In the genomic region with DNA sequence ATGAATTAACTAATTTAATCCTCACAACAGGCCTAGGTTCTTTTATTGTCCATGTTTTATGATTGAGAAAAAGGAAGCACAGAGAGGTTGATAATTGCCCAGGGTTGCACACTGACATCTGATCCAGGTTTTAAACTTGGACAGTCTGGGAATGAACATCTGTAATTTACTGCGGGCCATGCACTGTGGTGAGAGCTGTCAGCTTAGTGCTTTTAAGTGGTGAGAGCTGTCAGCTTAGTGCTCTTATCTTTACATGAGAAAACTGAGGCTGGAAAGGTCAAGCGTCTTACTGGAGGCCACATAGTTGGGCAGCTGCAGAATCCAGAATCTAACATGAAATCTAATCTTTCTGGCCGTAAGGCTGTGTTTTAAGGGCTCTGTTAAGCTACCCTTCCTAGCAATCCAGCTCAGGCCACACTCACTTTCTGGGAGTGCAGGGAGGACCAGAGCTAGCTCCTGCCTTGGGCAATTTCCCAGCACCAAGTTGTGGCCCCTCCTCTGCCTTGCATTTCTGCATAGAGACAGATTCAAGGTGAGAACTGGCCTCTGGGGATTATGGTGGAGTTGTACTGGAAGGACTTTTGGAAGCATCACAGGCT, we compare ENCODE assay signal across 18 cellular contexts.
DNase-seq lines count a peak whose midpoint lies in the region; ATAC-seq and TF ChIP-seq lines count a peak whose summit lies in the region.
"Had no signal": no experiment of that assay in that cellular context is flagged by ENCODE, and none has a peak within 500 bp of the region (broad histone marks: within the 10 kb centered on the region; RNA-seq: fewer than 3 reads in every experiment).

No MANE protein-coding gene starts in this region.

- no peak overlapping the region for H4K91ac ChIP-seq in H9 (ENCODE audit: insufficient read length, low read depth, low read length)

- no peak for TF ChIP-seq CTCF in H9 (conservative IDR thresholded peaks at IDR 0.05)
- TF ChIP-seq CTCF in WTC11 (IDR thresholded peaks at IDR 0.05) = no peak
- TF ChIP-seq CTCF in heart left ventricle (IDR thresholded peaks at IDR 0.05) = no peak
- TF ChIP-seq CTCF in nephron progenitor cell (IDR thresholded peaks at IDR 0.05) = no peak

- no peaks in the 10 kb centered on the region for H3K9me3 ChIP-seq in H9 (ENCODE audit: control insufficient read depth, low read depth, low read length)
- no peaks in the 10 kb centered on the region for H3K9me3 ChIP-seq in heart left ventricle

- H3K14ac ChIP-seq in H9 (ENCODE audit: insufficient read depth, low read length) = no peak overlapping the region

- no peak overlapping the region for H3K27ac Mint-ChIP-seq in H9
- no peak overlapping the region for H3K27ac Mint-ChIP-seq in WTC11
- H3K27ac Mint-ChIP-seq in nephron progenitor cell = peak overlapping the region; percentile 52
- H3K27ac Mint-ChIP-seq: CD14-positive monocyte had no signal

- no peak overlapping the region for H3K4me2 ChIP-seq in H9 (ENCODE audit: insufficient read depth, insufficient read length, low read length)

- H2BK12ac ChIP-seq in H9 (ENCODE audit: insufficient read length, low read depth, low read length) = no peak overlapping the region

- peaks cover 31 to 50% of the 10 kb centered on the region in 2 experiments for H3K4me1 Mint-ChIP-seq in H9
- peaks cover 71% of the 10 kb centered on the region for H3K4me1 Mint-ChIP-seq in WTC11
- H3K4me1 Mint-ChIP-seq in nephron progenitor cell = peaks cover 51% of the 10 kb centered on the region
- H3K4me1 Mint-ChIP-seq: CD14-positive monocyte had no signal

- no peak overlapping the region for H3K23ac ChIP-seq in H9 (ENCODE audit: insufficient read length, low read depth, low read length)

- no peak overlapping the region for H3K9ac ChIP-seq in H9 (ENCODE audit: extremely low read depth, insufficient read length, low read length)

- no peaks in the 10 kb centered on the region for H4K20me1 ChIP-seq in H9 (ENCODE audit: control insufficient read depth, insufficient read depth, insufficient read length)

- no peaks in the 10 kb centered on the region for H3K36me3 ChIP-seq in heart left ventricle

- H3K27ac ChIP-seq in H9 (ENCODE audit: insufficient read length, low read depth, low read length) (no peak overlapping the region), heart left ventricle (no peak overlapping the region)

- H3K79me1 ChIP-seq in H9 (ENCODE audit: insufficient read depth, low read depth, low read length, poor library complexity, severe bottlenecking) = no peaks in the 10 kb centered on the region

- no peak overlapping the region for H2BK20ac ChIP-seq in H9 (ENCODE audit: low read depth, low read length, poor library complexity, severe bottlenecking)

- CTCF ChIA-PET in WTC11 (lab: Charles Lee) = interaction anchor here (0.6 to 1.4 kb wide), 2 partner anchors 53 to 69 kb away, joined by 3 to 4 read pairs; no protein-coding TSS in a partner anchor

- no peak for TF ChIP-seq POLR2A in heart left ventricle (IDR thresholded peaks at IDR 0.05)

- no peak overlapping the region for H2BK15ac ChIP-seq in H9 (ENCODE audit: low read depth, low read length)

- no peak overlapping the region for H2AFZ ChIP-seq in H9 (ENCODE audit: low read length)

- H3K36me3 Mint-ChIP-seq in H9 (ENCODE audit: insufficient read depth in 1 of 3, low read depth in 3 of 3) (peaks cover 0 to 2% (median 0%) of the 10 kb centered on the region in 3 experiments; a peak in 3 of 7 replicates), WTC11 (no peaks in the 10 kb centered on the region), nephron progenitor cell (ENCODE audit: low read depth) (no peaks in the 10 kb centered on the region)
- H3K36me3 Mint-ChIP-seq: CD14-positive monocyte had no signal

- no peak overlapping the region for H3K56ac ChIP-seq in H9 (ENCODE audit: insufficient read length, low read depth, low read length)

- H3K4me3 Mint-ChIP-seq in H9 = no peak overlapping the region
- no peak overlapping the region for H3K4me3 Mint-ChIP-seq in WTC11
- no peak overlapping the region for H3K4me3 Mint-ChIP-seq in nephron progenitor cell
- H3K4me3 Mint-ChIP-seq: CD14-positive monocyte had no signal

- no peak overlapping the region for H2AK5ac ChIP-seq in H9 (ENCODE audit: insufficient read length, low read length)

- H3K4me1 ChIP-seq in H9 (ENCODE audit: insufficient read depth, low read length) = peaks cover 17% of the 10 kb centered on the region; the same call in 1 of the 2 replicates
- peaks cover 0 to 31% (median 4%) of the 10 kb centered on the region in 12 donors for H3K4me1 ChIP-seq in heart left ventricle

- DNase-seq in H9 = peak; percentile 43
- DNase-seq in WTC11 (ENCODE audit: low spot score) = no peak
- DNase-seq in heart left ventricle = no peak
- peak; percentile 8 for DNase-seq in nephron progenitor cell
- no peak for DNase-seq in NCI-H748 treated with DMSO at 0.1 percent for 48 hours (lab: John Stamatoyannopoulos, UW)
- DNase-seq in DMS53 (lab: John Stamatoyannopoulos, UW) = no peak
- DNase-seq: COR-L47, DMS153, KBM-7, NCI-H1048, NCI-H146, NCI-H226, NCI-H526 treated with DMSO at 0.1 percent for 48 hours, SHP77 had no signal

- no peak overlapping the region for H3K4ac ChIP-seq in H9 (ENCODE audit: low read depth, low read length)

- ATAC-seq in WTC11 (peak; percentile 42), heart left ventricle (peak in 3 of 4 donors; percentile 61 to 92 (median 90))
- ATAC-seq in activated CD4-positive, CD25-positive, alpha-beta regulatory T cell treated with anti-CD3 and anti-CD28 coated beads, Interleukin-2, amount 50 U/mL, for 24 hours = no peak
- ATAC-seq: GM12878, Panc1 had no signal

- H3K27me3 ChIP-seq in H9 (ENCODE audit: insufficient read depth, low read length) = no peaks in the 10 kb centered on the region
- H3K27me3 ChIP-seq in heart left ventricle = no peaks in the 10 kb centered on the region

- H3K79me2 ChIP-seq in H9 (ENCODE audit: insufficient read depth, low read length) = no peaks in the 10 kb centered on the region

- no peak overlapping the region for H2BK120ac ChIP-seq in H9 (ENCODE audit: low read depth, low read length, poor library complexity, severe bottlenecking)

- H3K27me3 Mint-ChIP-seq in H9 (ENCODE audit: low read depth) (no peaks in the 10 kb centered on the region), WTC11 (ENCODE audit: low read depth) (no peaks in the 10 kb centered on the region), nephron progenitor cell (ENCODE audit: low read depth, poor library complexity) (no peaks in the 10 kb centered on the region)

- no peak overlapping the region for H4K8ac ChIP-seq in H9 (replicated peaks; ENCODE audit: insufficient read length, low read depth, low read length)

- POLR2A ChIA-PET in WTC11 (lab: Charles Lee) = interaction anchor here (0.6 kb wide), 1 partner anchor 24 kb away, joined by 3 read pairs; no protein-coding TSS in a partner anchor

- no peak overlapping the region for H4K5ac ChIP-seq in H9 (ENCODE audit: insufficient read length, low read depth, low read length)

- no CpG with 5 or more reads among the region's 3 CpGs for WGBS in H9 (ENCODE audit: extremely low coverage, insufficient read length, low lambda C conversion rate)
- 6 to 20% (median 15%) methylated on average over 3 of the region's 3 CpGs for WGBS in heart left ventricle, 4 donors

- H3K23me2 ChIP-seq in H9 (ENCODE audit: insufficient read length, low read depth, low read length, poor library complexity, severe bottlenecking) = no peaks in the 10 kb centered on the region

- no peak overlapping the region for H3K4me3 ChIP-seq in heart left ventricle
- H3K4me3 ChIP-seq: GM12878 had no signal

- intact Hi-C loops in heart left ventricle (cut with DNase I) = no loop called here

- no peak overlapping the region for H3K18ac ChIP-seq in H9 (ENCODE audit: insufficient read length, low read depth, low read length)

- no peak overlapping the region for H3T11ph ChIP-seq in H9 (ENCODE audit: low read length)

- H3K9me3 Mint-ChIP-seq in H9 = no peaks in the 10 kb centered on the region; a peak in 1 of 5 replicates
- peaks cover 6% of the 10 kb centered on the region for H3K9me3 Mint-ChIP-seq in WTC11
- peaks cover 6% of the 10 kb centered on the region for H3K9me3 Mint-ChIP-seq in nephron progenitor cell

- no peak overlapping the region for H2BK5ac ChIP-seq in H9 (ENCODE audit: insufficient read length, low read length)

TF ChIP-seq in WTC11, 78 proteins besides CTCF, POLR2A, EP300 and RAD21 (continues in another document):
- TF ChIP-seq, protein P1, sequence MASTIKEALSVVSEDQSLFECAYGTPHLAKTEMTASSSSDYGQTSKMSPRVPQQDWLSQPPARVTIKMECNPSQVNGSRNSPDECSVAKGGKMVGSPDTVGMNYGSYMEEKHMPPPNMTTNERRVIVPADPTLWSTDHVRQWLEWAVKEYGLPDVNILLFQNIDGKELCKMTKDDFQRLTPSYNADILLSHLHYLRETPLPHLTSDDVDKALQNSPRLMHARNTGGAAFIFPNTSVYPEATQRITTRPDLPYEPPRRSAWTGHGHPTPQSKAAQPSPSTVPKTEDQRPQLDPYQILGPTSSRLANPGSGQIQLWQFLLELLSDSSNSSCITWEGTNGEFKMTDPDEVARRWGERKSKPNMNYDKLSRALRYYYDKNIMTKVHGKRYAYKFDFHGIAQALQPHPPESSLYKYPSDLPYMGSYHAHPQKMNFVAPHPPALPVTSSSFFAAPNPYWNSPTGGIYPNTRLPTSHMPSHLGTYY (CRISPR knock-in tag; IDR thresholded peaks at IDR 0.05) = no peak
- TF ChIP-seq ZNF219 (CRISPR knock-in tag; IDR thresholded peaks at IDR 0.05; ENCODE audit: borderline replicate concordance) (no peak), ELF4 (CRISPR knock-in tag; IDR thresholded peaks at IDR 0.05; ENCODE audit: low read depth) (no peak), CREB1 (CRISPR knock-in tag; IDR thresholded peaks at IDR 0.05) (no peak)
- TF ChIP-seq, protein P2, sequence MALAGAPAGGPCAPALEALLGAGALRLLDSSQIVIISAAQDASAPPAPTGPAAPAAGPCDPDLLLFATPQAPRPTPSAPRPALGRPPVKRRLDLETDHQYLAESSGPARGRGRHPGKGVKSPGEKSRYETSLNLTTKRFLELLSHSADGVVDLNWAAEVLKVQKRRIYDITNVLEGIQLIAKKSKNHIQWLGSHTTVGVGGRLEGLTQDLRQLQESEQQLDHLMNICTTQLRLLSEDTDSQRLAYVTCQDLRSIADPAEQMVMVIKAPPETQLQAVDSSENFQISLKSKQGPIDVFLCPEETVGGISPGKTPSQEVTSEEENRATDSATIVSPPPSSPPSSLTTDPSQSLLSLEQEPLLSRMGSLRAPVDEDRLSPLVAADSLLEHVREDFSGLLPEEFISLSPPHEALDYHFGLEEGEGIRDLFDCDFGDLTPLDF (CRISPR knock-in tag; IDR thresholded peaks at IDR 0.05) = no peak

Comparison
In these comparisons a context has a peak if more than half of its experiments do, and no peak if none do; other contexts are left out.
1. DNase-seq: peak in H9 (single experiment) and nephron progenitor cell (single experiment); none in WTC11 (single experiment), heart left ventricle (0 of 5), NCI-H748 treated with DMSO at 0.1 percent for 48 hours (single experiment) and DMS53 (single experiment).
2. ATAC-seq: peak in WTC11 (single experiment) and heart left ventricle (3 of 4); none in activated CD4-positive, CD25-positive, alpha-beta regulatory T cell treated with anti-CD3 and anti-CD28 coated beads, Interleukin-2, amount 50 U/mL, for 24 hours (0 of 2).